In the genomic region with DNA sequence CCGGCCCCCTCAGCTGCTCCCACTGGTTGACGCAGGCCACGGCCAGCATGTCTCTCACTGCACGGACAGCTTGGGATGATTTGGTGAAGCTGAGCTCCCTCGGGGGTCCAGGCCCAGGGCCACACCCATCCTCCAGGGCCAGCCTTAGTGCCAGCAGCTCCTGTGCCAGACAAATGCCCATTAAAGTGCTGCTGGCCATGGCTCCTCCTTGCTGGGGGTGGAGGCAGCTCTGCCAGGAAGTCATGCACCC, we compare ENCODE assay signal across 9 cellular contexts. TPM values are rescaled to one million over a fixed set of nuclear protein-coding genes. Genes with fewer than 3 reads are reported as not detected.
A peak's percentile ranks its signal among the peaks of the same experiment; 100 is the strongest.
DNase-seq lines count a peak whose midpoint lies in the region; ATAC-seq and TF ChIP-seq lines count a peak whose summit lies in the region.
"Had no signal": no experiment of that assay in that cellular context is flagged by ENCODE, and none has a peak within 500 bp of the region (broad histone marks: within the 10 kb centered on the region; RNA-seq: fewer than 3 reads in every experiment).

No MANE protein-coding gene starts in this region.

- H3K27ac ChIP-seq in left lung: peak overlapping the region; percentile 90 to 94
- peak overlapping the region; percentile 87 to 97 for H3K27ac ChIP-seq in tibial artery

- peak; percentile 38 for ATAC-seq in left lung
- ATAC-seq in HG02852 (IDR thresholded peaks at IDR 0.05; ENCODE audit: unreplicated experiment): no peak

- H3K27me3 ChIP-seq in left lung (peaks cover 0 to 39% of the 10 kb centered on the region in 2 donors), tibial artery (no peaks in the 10 kb centered on the region)

- H3K4me3 ChIP-seq in left lung: peak overlapping the region in 1 of 2 donors; percentile 74
- H3K4me3 ChIP-seq in tibial artery: peak overlapping the region; percentile 64 to 79

- peaks cover 43% of the 10 kb centered on the region for H3K4me1 Mint-ChIP-seq in activated T-cell treated with anti-CD3 and anti-CD28 coated beads, Interleukin-2, amount 50 U/mL, for 24 hours (ENCODE audit: low read depth)
- peaks cover 36% of the 10 kb centered on the region for H3K4me1 Mint-ChIP-seq in activated T-helper 2 cell treated with anti-CD3 and anti-CD28 coated beads, Interferon-gamma antibody, Interleukin-2, Interleukin-4, amounts not matched to agents 10 μg/mL and 5 μg/mL and 100 μg/mL, durations not matched to agents 14 hours and 24 hours and 36 hours (ENCODE audit: low read depth)

- peaks cover 3% of the 10 kb centered on the region for H3K27me3 Mint-ChIP-seq in activated T-cell treated with anti-CD3 and anti-CD28 coated beads, Interleukin-2, amount 50 U/mL, for 24 hours
- H3K27me3 Mint-ChIP-seq in activated T-helper 2 cell treated with anti-CD3 and anti-CD28 coated beads, Interferon-gamma antibody, Interleukin-2, Interleukin-4, amounts not matched to agents 10 μg/mL and 5 μg/mL and 100 μg/mL, durations not matched to agents 14 hours and 24 hours and 36 hours (ENCODE audit: low read depth): peaks cover 8% of the 10 kb centered on the region

- no peaks in the 10 kb centered on the region for H3K9me3 Mint-ChIP-seq in activated T-cell treated with anti-CD3 and anti-CD28 coated beads, Interleukin-2, amount 50 U/mL, for 24 hours
- H3K9me3 Mint-ChIP-seq in activated T-helper 2 cell treated with anti-CD3 and anti-CD28 coated beads, Interferon-gamma antibody, Interleukin-2, Interleukin-4, amounts not matched to agents 10 μg/mL and 5 μg/mL and 100 μg/mL, durations not matched to agents 14 hours and 24 hours and 36 hours: no peaks in the 10 kb centered on the region

- H3K36me3 Mint-ChIP-seq in activated T-cell treated with anti-CD3 and anti-CD28 coated beads, Interleukin-2, amount 50 U/mL, for 24 hours (ENCODE audit: low read depth): peaks cover 25% of the 10 kb centered on the region
- peaks cover 18% of the 10 kb centered on the region for H3K36me3 Mint-ChIP-seq in activated T-helper 2 cell treated with anti-CD3 and anti-CD28 coated beads, Interferon-gamma antibody, Interleukin-2, Interleukin-4, amounts not matched to agents 10 μg/mL and 5 μg/mL and 100 μg/mL, durations not matched to agents 14 hours and 24 hours and 36 hours (ENCODE audit: low read depth)

- TF ChIP-seq CTCF in left lung (IDR thresholded peaks at IDR 0.05) (no peak), tibial artery (IDR thresholded peaks at IDR 0.05) (no peak)

- H3K9me3 ChIP-seq in left lung (no peaks in the 10 kb centered on the region), tibial artery (no peaks in the 10 kb centered on the region)

- H3K4me1 ChIP-seq in left lung: peaks cover 29 to 72% of the 10 kb centered on the region in 2 donors
- peaks cover 17 to 68% (median 60%) of the 10 kb centered on the region in 4 donors for H3K4me1 ChIP-seq in tibial artery

- H3K27ac Mint-ChIP-seq in activated T-cell treated with anti-CD3 and anti-CD28 coated beads, Interleukin-2, amount 50 U/mL, for 24 hours: peak overlapping the region; percentile 88
- peak overlapping the region; percentile 93 for H3K27ac Mint-ChIP-seq in activated T-helper 2 cell treated with anti-CD3 and anti-CD28 coated beads, Interferon-gamma antibody, Interleukin-2, Interleukin-4, amounts not matched to agents 10 μg/mL and 5 μg/mL and 100 μg/mL, durations not matched to agents 14 hours and 24 hours and 36 hours

- intact Hi-C loops in activated T-helper 2 cell treated with anti-CD3 and anti-CD28 coated beads, Interferon-gamma antibody, Interleukin-2, Interleukin-4, amounts not matched to agents 10 μg/mL and 5 μg/mL and 100 μg/mL, durations not matched to agents 14 hours and 24 hours and 36 hours (cut with micrococcal nuclease): loop anchor here (2.0 kb wide), 1 partner anchor 21 kb away; a partner anchor contains a TSS
- intact Hi-C loops in left lung (cut with DNase I) (no loop called here), tibial artery (cut with DNase I; ENCODE audit: low total_unique reads) (no loop called here)

- H3K36me3 ChIP-seq in left lung: peaks cover 0 to 22% of the 10 kb centered on the region in 2 donors
- peaks cover 9 to 25% (median 21%) of the 10 kb centered on the region in 3 donors for H3K36me3 ChIP-seq in tibial artery

- peak overlapping the region; percentile 84 for H3K4me3 Mint-ChIP-seq in activated T-cell treated with anti-CD3 and anti-CD28 coated beads, Interleukin-2, amount 50 U/mL, for 24 hours
- H3K4me3 Mint-ChIP-seq in activated T-helper 2 cell treated with anti-CD3 and anti-CD28 coated beads, Interferon-gamma antibody, Interleukin-2, Interleukin-4, amounts not matched to agents 10 μg/mL and 5 μg/mL and 100 μg/mL, durations not matched to agents 14 hours and 24 hours and 36 hours (ENCODE audit: low read depth): peak overlapping the region; percentile 92

- no peak for DNase-seq in activated T-cell treated with anti-CD3 and anti-CD28 coated beads, Interleukin-2, amount 50 U/mL, for 24 hours
- no peak for DNase-seq in activated T-cell treated with anti-CD3 and anti-CD28 coated beads for 4 hours
- no peak for DNase-seq in activated T-helper 2 cell treated with anti-CD3 and anti-CD28 coated beads, Interferon-gamma antibody, Interleukin-2, Interleukin-4, amounts not matched to agents 10 μg/mL and 5 μg/mL and 100 μg/mL, durations not matched to agents 14 hours and 24 hours and 36 hours (ENCODE audit: low spot score)
- DNase-seq in left lung: peak in 1 of 2 donors; percentile 89
- peak; percentile 49 to 91 for DNase-seq in tibial artery
- DNase-seq in NCI-H2227 (lab: John Stamatoyannopoulos, UW; ENCODE audit: unreplicated experiment): no peak
- no peak for DNase-seq in HuH-7 (ENCODE audit: low spot score)
- DNase-seq: NCI-H1930 had no signal

RNA-seq across cellular contexts. Expression of a gene that starts 2.5 kb away (rescaled TPM):
- total RNA-seq in activated T-helper 2 cell treated with anti-CD3 and anti-CD28 coated beads, Interferon-gamma antibody, Interleukin-2, Interleukin-4, amounts not matched to agents 10 μg/mL and 5 μg/mL and 100 μg/mL, durations not matched to agents 14 hours and 24 hours and 36 hours: 22.5 and 24.5 TPM in 2 replicates
- total RNA-seq in left lung: 10 to 100 TPM; 43.0 to 63.8 TPM

RNA-seq across cellular contexts. Expression of a gene that starts 20.7 kb away (rescaled TPM):
- 79.3 and 80.7 TPM in 2 replicates for total RNA-seq in activated T-helper 2 cell treated with anti-CD3 and anti-CD28 coated beads, Interferon-gamma antibody, Interleukin-2, Interleukin-4, amounts not matched to agents 10 μg/mL and 5 μg/mL and 100 μg/mL, durations not matched to agents 14 hours and 24 hours and 36 hours
- 100 to 1,000 TPM; 119 to 132 TPM for total RNA-seq in left lung

RNA-seq across cellular contexts. Expression of a gene that starts 20.9 kb away (rescaled TPM):
- 42.8 and 45.6 TPM in 2 replicates for total RNA-seq in activated T-helper 2 cell treated with anti-CD3 and anti-CD28 coated beads, Interferon-gamma antibody, Interleukin-2, Interleukin-4, amounts not matched to agents 10 μg/mL and 5 μg/mL and 100 μg/mL, durations not matched to agents 14 hours and 24 hours and 36 hours
- total RNA-seq in left lung: 10 to 100 TPM; 26.3 to 35.1 TPM

RNA-seq across cellular contexts. Expression of a gene that starts 28.8 kb away (rescaled TPM):
- 127 and 139 TPM in 2 replicates for total RNA-seq in activated T-helper 2 cell treated with anti-CD3 and anti-CD28 coated beads, Interferon-gamma antibody, Interleukin-2, Interleukin-4, amounts not matched to agents 10 μg/mL and 5 μg/mL and 100 μg/mL, durations not matched to agents 14 hours and 24 hours and 36 hours
- total RNA-seq in left lung: 10 to 100 TPM; 80.5 to 81.8 TPM

RNA-seq across cellular contexts. Expression of a gene that starts 31.7 kb away (rescaled TPM):
- total RNA-seq in activated T-helper 2 cell treated with anti-CD3 and anti-CD28 coated beads, Interferon-gamma antibody, Interleukin-2, Interleukin-4, amounts not matched to agents 10 μg/mL and 5 μg/mL and 100 μg/mL, durations not matched to agents 14 hours and 24 hours and 36 hours: 165 and 175 TPM in 2 replicates
- total RNA-seq in left lung: 10 to 100 TPM; 60.5 to 91.4 TPM

Comparison
In these comparisons a context has a peak if more than half of its experiments do, and no peak if none do; other contexts are left out.
1. DNase-seq: peak in tibial artery (2 of 2); none in activated T-cell treated with anti-CD3 and anti-CD28 coated beads, Interleukin-2, amount 50 U/mL, for 24 hours (single experiment), activated T-cell treated with anti-CD3 and anti-CD28 coated beads for 4 hours (single experiment), activated T-helper 2 cell treated with anti-CD3 and anti-CD28 coated beads, Interferon-gamma antibody, Interleukin-2, Interleukin-4, amounts not matched to agents 10 μg/mL and 5 μg/mL and 100 μg/mL, durations not matched to agents 14 hours and 24 hours and 36 hours (single experiment), NCI-H2227 (single experiment) and HuH-7 (single experiment).